In the genomic region with DNA sequence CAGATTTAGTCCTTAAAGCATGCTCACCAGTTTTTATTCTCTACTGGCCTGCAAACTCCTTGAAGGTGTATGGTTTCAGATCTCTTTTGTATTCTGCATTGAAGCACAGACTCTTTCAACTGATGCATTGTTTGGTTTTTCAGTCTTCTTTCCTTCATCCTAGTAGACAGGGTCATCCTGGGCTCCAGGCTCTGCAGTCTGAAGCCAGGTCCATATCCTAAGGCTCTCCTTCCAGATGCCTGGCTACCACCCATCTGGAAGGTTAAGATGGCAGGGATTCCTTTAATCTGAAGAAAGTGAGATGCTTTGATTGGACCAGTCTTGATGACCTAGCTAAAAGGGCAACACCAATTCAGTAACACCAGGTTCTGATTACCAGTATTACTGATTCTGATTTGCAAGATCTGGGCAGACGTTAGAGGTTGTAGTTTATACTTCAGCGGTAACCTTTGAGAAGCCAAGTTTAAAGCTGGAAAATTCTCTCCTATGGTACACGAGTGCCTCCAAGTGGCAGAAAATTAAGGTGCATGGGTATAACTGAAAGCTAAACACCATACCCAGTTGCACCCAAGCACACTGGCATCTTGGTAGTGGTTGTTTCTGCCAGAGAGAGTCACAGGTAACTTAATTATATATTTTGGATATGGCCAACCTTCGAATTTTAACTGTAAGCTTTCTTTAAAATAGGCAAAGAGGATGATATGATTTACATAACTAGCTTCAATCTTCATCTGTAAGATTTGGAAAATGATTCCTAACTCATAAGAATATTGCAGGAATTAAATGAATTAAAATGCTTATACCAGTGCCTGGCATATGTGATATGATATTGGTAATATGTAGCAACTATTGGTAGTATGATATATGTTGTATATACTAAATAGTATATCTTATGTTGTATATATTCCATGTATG, we compare ENCODE assay signal across 8 cellular contexts.
DNase-seq lines count a peak whose midpoint lies in the region; ATAC-seq, FAIRE-seq and TF ChIP-seq lines count a peak whose summit lies in the region.

No MANE protein-coding gene starts in this region.

- peak; percentile 62 to 77; a peak in 4 of 6 replicates for ATAC-seq in A549
- peak; percentile 79 for ATAC-seq in GM12878
- ATAC-seq in left lung, result peak; percentile 89
- no peak for ATAC-seq in GM21723 (IDR thresholded peaks at IDR 0.05; ENCODE audit: unreplicated experiment)

- no TSS peak for BruUV-seq in GM12878 (replicated peaks; lab: Mats Ljungman, UMichigan)

- H3K27ac ChIP-seq in A549 (peak overlapping the region in 1 of 2 experiments; percentile 41; a peak in 1 of 6 replicates), GM12878 (ENCODE audit: control insufficient read depth, insufficient read depth) (no peak overlapping the region), left lung (no peak overlapping the region)

- H3K4me3 ChIP-seq in A549 (no peak overlapping the region), GM12878 (no peak overlapping the region), left lung (no peak overlapping the region)

- TF ChIP-seq POLR2A in A549 (IDR thresholded peaks at IDR 0.05; ENCODE audit: low read length), result no peak
- no peak for TF ChIP-seq POLR2A in GM12878 (IDR thresholded peaks at IDR 0.05; ENCODE audit: low read depth, low read length)

- no peaks in the 10 kb centered on the region for H3K4me1 ChIP-seq in A549
- H3K4me1 ChIP-seq in GM12878 (ENCODE audit: control insufficient read depth, insufficient read depth, low read length), result no peaks in the 10 kb centered on the region
- H3K4me1 ChIP-seq in left lung, result no peaks in the 10 kb centered on the region

- peak; percentile 0 to 39 for DNase-seq in A549 (ENCODE audit: low read depth in 1 of 2, low spot score in 1 of 2)
- peak; percentile 17 for DNase-seq in GM13977 (ENCODE audit: low spot score)
- peak; percentile 21 for DNase-seq in NCI-H2227 treated with DMSO at 0.1 percent for 48 hours (lab: John Stamatoyannopoulos, UW)
- no peak for DNase-seq in GM12878 (ENCODE audit: low read depth, low spot score)
- no peak for DNase-seq in left lung
- DNase-seq in cerebellar nuclear complex (lab: John Stamatoyannopoulos, UW), result no peak
- DNase-seq in activated gamma-delta T cell treated with Interleukin-2 at 50 U/mL for 16 hours, result no peak

- H2AFZ ChIP-seq in GM12878 (ENCODE audit: control insufficient read depth, low read depth, low read length), result no peak overlapping the region

- FAIRE-seq in A549 (lab: Jason Lieb, UNC) (no peak), GM12878 (lab: Jason Lieb, UNC) (no peak)

- SMC1A ChIA-PET in GM12878 (lab: Charles Lee; ENCODE audit: uncharacterized antibody, unreplicated experiment), result interaction anchor here (0.8 to 1.8 kb wide), 4 partner anchors 12 to 64 kb away, joined by 3 to 10 read pairs (median 4); no protein-coding TSS in a partner anchor

- CTCF ChIA-PET in A549 (lab: Yijun Ruan, JAX) (interaction anchor here (0.6 to 2.2 kb wide), 10 partner anchors 8 to 1696 kb away, joined by 3 to 8 read pairs (median 3); no protein-coding TSS in a partner anchor), GM12878 (lab: Yijun Ruan, JAX) (interaction anchor here (0.6 to 1.4 kb wide), 5 partner anchors 10 to 716 kb away, joined by 3 to 7 read pairs (median 4); no protein-coding TSS in a partner anchor)

- TF ChIP-seq EP300 in A549 (IDR thresholded peaks at IDR 0.05) (no peak), GM12878 (IDR thresholded peaks at IDR 0.05; ENCODE audit: borderline replicate concordance in 1 of 2, control insufficient read depth in 1 of 2, low read depth in 2 of 2, low read length in 2 of 2) (no peak)

- no peaks in the 10 kb centered on the region for H3K9me3 ChIP-seq in A549
- no peaks in the 10 kb centered on the region for H3K9me3 ChIP-seq in GM12878 (replicated peaks; ENCODE audit: control insufficient read depth, insufficient read depth, low read length)
- H3K9me3 ChIP-seq in left lung, result no peaks in the 10 kb centered on the region

- TF ChIP-seq RAD21 in A549 (conservative IDR thresholded peaks at IDR 0.05 in 1 of 2, IDR thresholded peaks at IDR 0.05 in 1 of 2) (peak; percentile 82 to 85), GM12878 (IDR thresholded peaks at IDR 0.05; ENCODE audit: insufficient read depth, low read depth, low read length) (peak; percentile 59)

- in situ Hi-C loops in GM13977 (cut with MboI; ENCODE audit: low pct_unique_long_range_greater_than_20kb, low sequenced_read_pairs, unreplicated experiment) (no loop called here), GM12878 (cut with MboI) (no loop called here)

- H3K4me2 ChIP-seq in A549 (no peak overlapping the region), GM12878 (ENCODE audit: control insufficient read depth, insufficient read depth) (no peak overlapping the region)

- no peaks in the 10 kb centered on the region for H3K79me2 ChIP-seq in GM12878 (ENCODE audit: control insufficient read depth, insufficient read depth, low read length)

- RAD21 ChIA-PET in GM12878 (lab: Charles Lee; ENCODE audit: unreplicated experiment), result interaction anchor here (1.7 to 3.1 kb wide), 3 partner anchors 9 to 230 kb away, joined by 3 to 7 read pairs (median 4); no protein-coding TSS in a partner anchor

- peak; percentile 68 for TF ChIP-seq CTCF in A549 (IDR thresholded peaks at IDR 0.05)
- peak; percentile 56 for TF ChIP-seq CTCF in GM13977 (IDR thresholded peaks at IDR 0.05; ENCODE audit: extremely low read depth, insufficient read depth, missing control alignments)
- TF ChIP-seq CTCF in GM12878 (IDR thresholded peaks at IDR 0.05 in 2 of 3, conservative IDR thresholded peaks at IDR 0.05 in 1 of 3; ENCODE audit: control insufficient read depth in 2 of 3, extremely low read depth in 1 of 3, insufficient read depth in 1 of 3, low read depth in 3 of 3, low read length in 3 of 3), result peak; percentile 36 to 55 (median 54); a peak in 5 of 6 replicates
- peak; percentile 31 to 66 for TF ChIP-seq CTCF in left lung (IDR thresholded peaks at IDR 0.05)

- H3K36me3 ChIP-seq in GM12878 (ENCODE audit: control insufficient read depth in 2 of 2, insufficient read depth in 2 of 2, low read length in 1 of 2) (no peaks in the 10 kb centered on the region), left lung (no peaks in the 10 kb centered on the region)

- H3K9ac ChIP-seq in GM12878 (ENCODE audit: control insufficient read depth, insufficient read depth, low read length), result no peak overlapping the region

- no peaks in the 10 kb centered on the region for H3K27me3 ChIP-seq in GM12878 (replicated peaks in 1 of 2; ENCODE audit: control insufficient read depth in 2 of 2, insufficient read depth in 2 of 2, low read length in 1 of 2)
- H3K27me3 ChIP-seq in left lung, result no peaks in the 10 kb centered on the region

- intact Hi-C loops in GM12878 (cut with micrococcal nuclease; ENCODE audit: unreplicated experiment), result loop anchor here (10.0 kb wide), 1 partner anchor 331 kb away; no protein-coding TSS in a partner anchor
- intact Hi-C loops in left lung (cut with DNase I), result no loop called here

- POLR2A ChIA-PET in A549 (lab: Yijun Ruan, JAX), result no interaction called here
- POLR2A ChIA-PET in GM12878 (lab: Charles Lee), result no interaction called here

- 3% methylated on average over 4 of the region's 4 CpGs for WGBS in A549 (ENCODE audit: missing lambda C conversion rate)
- 13% methylated on average over 4 of the region's 4 CpGs for WGBS in GM12878 (ENCODE audit: insufficient coverage, insufficient replicate concordance, low lambda C conversion rate, missing lambda C conversion rate)

- no peaks in the 10 kb centered on the region for H4K20me1 ChIP-seq in GM12878 (ENCODE audit: control insufficient read depth, insufficient read depth)

TF ChIP-seq in A549, 52 proteins besides CTCF, POLR2A, EP300 and RAD21:
- TF ChIP-seq JUNB (IDR thresholded peaks at IDR 0.05), result no peak
- peak; percentile 77 for TF ChIP-seq SMC3 (IDR thresholded peaks at IDR 0.05)
TF ChIP-seq in A549: peak in this region for 1.

TF ChIP-seq in GM12878, 131 proteins besides CTCF, POLR2A, EP300 and RAD21:
- TF ChIP-seq SMC3 (IDR thresholded peaks at IDR 0.05; ENCODE audit: borderline replicate concordance, low read length) (peak; percentile 30; the same call in 1 of the 2 replicates), CUX1 (IDR thresholded peaks at IDR 0.05; ENCODE audit: insufficient replicate concordance, low read depth, low read length) (no peak)

Comparison
In these comparisons a context has a peak if more than half of its experiments do, and no peak if none do; other contexts are left out.
1. DNase-seq: peak in A549 (2 of 2), GM13977 (single experiment) and NCI-H2227 treated with DMSO at 0.1 percent for 48 hours (single experiment); none in GM12878 (single experiment), left lung (0 of 2), cerebellar nuclear complex (0 of 2) and activated gamma-delta T cell treated with Interleukin-2 at 50 U/mL for 16 hours (single experiment).
2. Of the 24 proteins assayed by ChIP-seq in both GM12878 and A549: peak only in GM12878: none; only in A549: none; in both: CTCF, RAD21 and SMC3; in neither: 21.
3. Peak in every context shown above with its lines, with median percentiles within 50 percentile points of each other: CTCF ChIP-seq.